9 cellular contexts compared by ENCODE assay signal in the genomic region with DNA sequence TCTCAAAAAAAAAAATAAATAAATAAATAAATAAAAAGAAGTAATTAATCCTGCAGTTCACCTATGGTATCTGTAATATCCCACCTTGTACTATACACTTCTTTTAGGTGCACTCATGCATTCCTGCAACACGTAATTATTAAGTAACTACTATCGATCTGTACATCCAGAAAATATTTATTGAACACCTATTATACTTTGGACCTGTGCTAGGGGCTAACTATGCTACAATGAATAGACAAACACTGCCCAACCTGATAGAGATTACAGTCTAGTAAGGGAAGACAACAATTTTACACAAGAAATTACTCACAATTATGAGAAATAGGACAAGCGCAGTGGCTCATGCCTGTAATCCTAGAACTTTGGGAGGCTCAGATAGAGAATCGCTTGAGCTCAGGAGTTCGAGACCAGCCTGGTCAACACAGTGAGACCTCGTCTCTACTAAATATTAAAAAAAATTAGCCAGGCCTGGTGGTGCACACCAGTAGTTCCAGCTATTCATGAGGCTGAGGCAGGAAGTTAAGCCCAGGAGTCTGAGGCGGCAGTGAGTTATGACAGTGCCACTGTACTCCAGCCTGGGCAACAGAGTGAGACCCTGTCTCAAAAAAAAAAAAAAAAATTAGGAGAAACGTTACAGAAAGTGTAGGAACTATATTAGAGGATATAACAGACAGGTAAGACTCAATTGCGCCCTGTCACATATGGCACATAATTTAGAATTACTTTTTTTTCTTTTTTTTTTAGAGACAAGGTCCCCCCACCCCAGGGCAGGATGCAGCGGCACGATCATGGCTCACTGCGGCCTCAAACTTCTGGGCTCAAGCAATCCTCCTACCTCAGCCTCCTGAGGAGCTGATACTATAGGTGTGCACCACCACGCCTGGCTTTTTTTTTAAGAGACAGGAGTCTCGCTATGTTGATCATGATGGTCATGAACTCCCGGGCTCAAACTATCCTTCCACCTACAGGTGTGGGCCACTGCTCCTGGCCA. TPM values are rescaled to one million over a fixed set of nuclear protein-coding genes. Genes with fewer than 3 reads are reported as not detected.
A peak's percentile ranks its signal among the peaks of the same experiment; 100 is the strongest.
DNase-seq lines count a peak whose midpoint lies in the region; ATAC-seq, FAIRE-seq and TF ChIP-seq lines count a peak whose summit lies in the region.
"Had no signal": no experiment of that assay in that cellular context is flagged by ENCODE, and none has a peak within 500 bp of the region (broad histone marks: within the 10 kb centered on the region; RNA-seq: fewer than 3 reads in every experiment).

No MANE protein-coding gene starts in this region.

- peak overlapping the region; percentile 93 for H3K4me3 Mint-ChIP-seq in activated B cell treated with CpG ODN at 0.5 μM for 24 hours
- peak overlapping the region; percentile 91 for H3K4me3 Mint-ChIP-seq in stimulated activated memory B cell treated with anti-CD40 and anti-IgM and Interleukin-4, amounts not matched to agents 10 μg/mL and 1 μg/mL and 100 μg/mL, for 72 hours

- ATAC-seq in activated B cell treated with CpG ODN at 0.5 μM for 24 hours (ENCODE audit: low read depth), result no peak
- no peak for ATAC-seq in stimulated activated memory B cell treated with anti-CD40 and anti-IgM and Interleukin-4, amounts not matched to agents 10 μg/mL and 1 μg/mL and 100 μg/mL, for 72 hours
- no peak for ATAC-seq in HG02938 (IDR thresholded peaks at IDR 0.05; ENCODE audit: unreplicated experiment)

- H3K9me3 Mint-ChIP-seq in activated B cell treated with CpG ODN at 0.5 μM for 24 hours, result no peaks in the 10 kb centered on the region
- no peaks in the 10 kb centered on the region for H3K9me3 Mint-ChIP-seq in stimulated activated memory B cell treated with anti-CD40 and anti-IgM and Interleukin-4, amounts not matched to agents 10 μg/mL and 1 μg/mL and 100 μg/mL, for 72 hours

- FAIRE-seq in GM12892 (lab: Jason Lieb, UNC), result no peak
- FAIRE-seq: urothelium cell line had no signal

- H3K79me2 ChIP-seq in hepatocyte, result peaks cover 54% of the 10 kb centered on the region

- no peak for TF ChIP-seq POLR2A in GM12892 (IDR thresholded peaks at IDR 0.05; ENCODE audit: low read depth, low read length)

- H3K27me3 Mint-ChIP-seq in activated B cell treated with CpG ODN at 0.5 μM for 24 hours, result peaks cover 10% of the 10 kb centered on the region
- peaks cover 5% of the 10 kb centered on the region for H3K27me3 Mint-ChIP-seq in stimulated activated memory B cell treated with anti-CD40 and anti-IgM and Interleukin-4, amounts not matched to agents 10 μg/mL and 1 μg/mL and 100 μg/mL, for 72 hours

- CTCF ChIA-PET in HEK293T (lab: Yijun Ruan, JAX) (no interaction called here), activated B cell treated with CpG ODN at 0.5 μM for 24 hours (lab: Charles Lee) (interaction anchor here (1.1 kb wide), 1 partner anchor 52 kb away, joined by 3 read pairs; no protein-coding TSS in a partner anchor)

- no peak for TF ChIP-seq CTCF in activated B cell treated with CpG ODN at 0.5 μM for 24 hours (IDR thresholded peaks at IDR 0.05)
- TF ChIP-seq CTCF in hepatocyte (IDR thresholded peaks at IDR 0.05; ENCODE audit: poor library complexity), result no peak

- peak overlapping the region; percentile 84 for H2AFZ ChIP-seq in hepatocyte

- peak overlapping the region; percentile 89 for H3K4me2 ChIP-seq in hepatocyte

- POLR2A ChIA-PET in HEK293T (lab: Yijun Ruan, JAX) (interaction anchor here (0.7 to 1.5 kb wide), 5 partner anchors 11 to 69 kb away, joined by 3 to 5 read pairs (median 4); no protein-coding TSS in a partner anchor), activated B cell treated with CpG ODN at 0.5 μM for 24 hours (lab: Charles Lee) (interaction anchor here (0.9 to 3.7 kb wide), 5 partner anchors 9 to 429 kb away, joined by 3 to 48 read pairs (median 7); a partner anchor contains a TSS)

- no peaks in the 10 kb centered on the region for H4K20me1 ChIP-seq in hepatocyte (ENCODE audit: insufficient read depth, poor library complexity, severe bottlenecking)

- DNase-seq in HEK293T (ENCODE audit: extremely low spot score) (no peak), activated B cell treated with CpG ODN at 0.5 μM for 24 hours (no peak), hepatocyte (ENCODE audit: low spot score) (no peak), HuH-7.5 (ENCODE audit: low spot score) (no peak), GM12892 (ENCODE audit: insufficient read length) (no peak), NCI-H146 treated with DMSO at 0.1 percent for 48 hours (lab: John Stamatoyannopoulos, UW; ENCODE audit: unreplicated experiment) (no peak)

- H3K27me3 ChIP-seq in hepatocyte, result no peaks in the 10 kb centered on the region

- H3K4me1 Mint-ChIP-seq in activated B cell treated with CpG ODN at 0.5 μM for 24 hours, result peaks cover 25% of the 10 kb centered on the region
- H3K4me1 Mint-ChIP-seq in stimulated activated memory B cell treated with anti-CD40 and anti-IgM and Interleukin-4, amounts not matched to agents 10 μg/mL and 1 μg/mL and 100 μg/mL, for 72 hours, result peaks cover 29% of the 10 kb centered on the region

- H3K4me3 ChIP-seq in hepatocyte, result peak overlapping the region; percentile 55

- 94% methylated on average over 15 of the region's 15 CpGs for WGBS in hepatocyte (ENCODE audit: low lambda C conversion rate, missing lambda C conversion rate)

- H3K27ac Mint-ChIP-seq in activated B cell treated with CpG ODN at 0.5 μM for 24 hours, result peak overlapping the region; percentile 95
- H3K27ac Mint-ChIP-seq in stimulated activated memory B cell treated with anti-CD40 and anti-IgM and Interleukin-4, amounts not matched to agents 10 μg/mL and 1 μg/mL and 100 μg/mL, for 72 hours, result peak overlapping the region; percentile 96

- H3K36me3 Mint-ChIP-seq in activated B cell treated with CpG ODN at 0.5 μM for 24 hours (ENCODE audit: low read depth), result peaks cover 15% of the 10 kb centered on the region
- H3K36me3 Mint-ChIP-seq in stimulated activated memory B cell treated with anti-CD40 and anti-IgM and Interleukin-4, amounts not matched to agents 10 μg/mL and 1 μg/mL and 100 μg/mL, for 72 hours, result peaks cover 20% of the 10 kb centered on the region

- peak overlapping the region; percentile 83 for H3K27ac ChIP-seq in hepatocyte

- intact Hi-C loops in activated B cell treated with CpG ODN at 0.5 μM for 24 hours (cut with micrococcal nuclease), result loop anchor here (1.0 to 10.0 kb wide), 7 partner anchors 53 to 1536 kb away; a partner anchor contains a TSS

- peaks cover 13% of the 10 kb centered on the region for H3K4me1 ChIP-seq in hepatocyte (ENCODE audit: insufficient read depth)

- H3K36me3 ChIP-seq in hepatocyte (replicated peaks; ENCODE audit: insufficient read depth, low read depth), result no peaks in the 10 kb centered on the region

- no peaks in the 10 kb centered on the region for H3K9me2 ChIP-seq in hepatocyte (replicated peaks; ENCODE audit: insufficient read depth)

- H3K9me3 ChIP-seq in hepatocyte (ENCODE audit: low read depth), result no peaks in the 10 kb centered on the region

TF ChIP-seq in HEK293T, 16 proteins besides CTCF, POLR2A, EP300 and RAD21:
- TF ChIP-seq ZNF384 (IDR thresholded peaks at IDR 0.05) (peak; percentile 54), ARNT (IDR thresholded peaks at IDR 0.05) (no peak), BHLHE40 (IDR thresholded peaks at IDR 0.05; ENCODE audit: borderline replicate concordance) (no peak)

RNA-seq across cellular contexts. Expression of a gene that starts 1.2 kb away (rescaled TPM):
- total RNA-seq in activated B cell treated with CpG ODN at 0.5 μM for 24 hours, result 35.3 and 37.1 TPM in 2 replicates
- total RNA-seq in hepatocyte, result 11.4 and 20.0 TPM in 2 replicates
- polyA plus RNA-seq in hepatocyte, result 21.9 and 27.9 TPM in 2 replicates
- polyA plus RNA-seq in GM12892 (2012; ENCODE audit: missing spikeins), result 4.8 TPM
